In genomic region chr1:26900001-26900814, GRCh38 we compare ENCODE assay signal across 1 cellular context.
TF ChIP-seq lines count a peak whose summit lies in the region.

GPATCH3 (minus strand) TSS chr1:26900467; CDS start chr1:26900442, 25 bp downstream.

TF ChIP-seq in HepG2, 621 proteins besides CTCF, POLR2A, EP300 and RAD21 (continued from another document and continues in another):
- TF ChIP-seq ZBTB49 (CRISPR knock-in tag; IDR thresholded peaks at IDR 0.05; ENCODE audit: borderline replicate concordance) (peak; percentile 51; the same call in 1 of the 2 replicates), ZNF619 (CRISPR knock-in tag; IDR thresholded peaks at IDR 0.05) (no peak), SIX4 (CRISPR knock-in tag; IDR thresholded peaks at IDR 0.05) (peak; percentile 58; the same call in 1 of the 2 replicates), SPEN (CRISPR knock-in tag; IDR thresholded peaks at IDR 0.05; ENCODE audit: low read depth) (peak; percentile 93), HMG20A (CRISPR knock-in tag; IDR thresholded peaks at IDR 0.05; ENCODE audit: borderline replicate concordance) (no peak), ZNF788 (CRISPR knock-in tag; IDR thresholded peaks at IDR 0.05; ENCODE audit: borderline replicate concordance) (peak; percentile 94), AHDC1 (CRISPR knock-in tag; IDR thresholded peaks at IDR 0.05; ENCODE audit: borderline replicate concordance) (peak; percentile 37; the same call in 1 of the 2 replicates), TBL1XR1 (IDR thresholded peaks at IDR 0.05; ENCODE audit: borderline replicate concordance, low read length, partially characterized antibody) (no peak), ZNF878 (CRISPR knock-in tag; IDR thresholded peaks at IDR 0.05) (no peak), ZNF672 (CRISPR knock-in tag; IDR thresholded peaks at IDR 0.05) (no peak), ZNF329 (CRISPR knock-in tag; IDR thresholded peaks at IDR 0.05; ENCODE audit: low read depth) (no peak), ZNF530 (CRISPR knock-in tag; IDR thresholded peaks at IDR 0.05; ENCODE audit: low read depth) (no peak), CSRNP1 (CRISPR knock-in tag; IDR thresholded peaks at IDR 0.05) (peak; percentile 92), CCAR2 (optimal IDR thresholded peaks at IDR 0.05; ENCODE audit: low read depth, low read length) (no peak), ZSCAN12 (CRISPR knock-in tag; IDR thresholded peaks at IDR 0.05) (no peak), NPAS2 (CRISPR knock-in tag; IDR thresholded peaks at IDR 0.05; ENCODE audit: borderline replicate concordance) (no peak), KAT7 (CRISPR knock-in tag; IDR thresholded peaks at IDR 0.05; ENCODE audit: borderline replicate concordance) (peak; percentile 85; the same call in 1 of the 2 replicates), BRCA1 (CRISPR knock-in tag; IDR thresholded peaks at IDR 0.05) (no peak), YY1 (IDR thresholded peaks at IDR 0.05; ENCODE audit: insufficient read depth, insufficient replicate concordance, low read depth, low read length) (peak; percentile 99), ZNF691 (CRISPR knock-in tag; IDR thresholded peaks at IDR 0.05; ENCODE audit: borderline replicate concordance, low read depth) (0 out of 2 replicates have a peak, but pooled peaks have one; percentile 78), ZFP62 (CRISPR knock-in tag; IDR thresholded peaks at IDR 0.05) (no peak), GFI1 (CRISPR knock-in tag; IDR thresholded peaks at IDR 0.05; ENCODE audit: borderline replicate concordance) (peak; percentile 73; the same call in 1 of the 2 replicates), ZFP41 (CRISPR knock-in tag; IDR thresholded peaks at IDR 0.05; ENCODE audit: borderline replicate concordance) (no peak), AHR (CRISPR knock-in tag; IDR thresholded peaks at IDR 0.05) (peak; percentile 74; the same call in 1 of the 2 replicates), JARID2 (CRISPR knock-in tag; IDR thresholded peaks at IDR 0.05; ENCODE audit: insufficient replicate concordance) (peak; percentile 54), DMTF1 (CRISPR knock-in tag; IDR thresholded peaks at IDR 0.05) (no peak), HNF4A (CRISPR knock-in tag; IDR thresholded peaks at IDR 0.05) (peak; percentile 3; the same call in 1 of the 2 replicates), NBN (conservative IDR thresholded peaks at IDR 0.05) (no peak), ZGPAT (CRISPR knock-in tag; IDR thresholded peaks at IDR 0.05) (peak; percentile 93), ZNF703 (CRISPR knock-in tag; IDR thresholded peaks at IDR 0.05; ENCODE audit: borderline replicate concordance) (no peak), FOXA3 (CRISPR knock-in tag; IDR thresholded peaks at IDR 0.05) (peak; percentile 57), ZC3H13 (CRISPR knock-in tag; IDR thresholded peaks at IDR 0.05) (peak; percentile 60; the same call in 1 of the 2 replicates), ATM (IDR thresholded peaks at IDR 0.05; ENCODE audit: borderline replicate concordance) (no peak), ETV6 (CRISPR knock-in tag; conservative IDR thresholded peaks at IDR 0.05) (no peak; the same call in 1 of the 2 replicates), BCL3 (CRISPR knock-in tag; IDR thresholded peaks at IDR 0.05) (peak; percentile 78), ZNF580 (CRISPR knock-in tag; IDR thresholded peaks at IDR 0.05; ENCODE audit: borderline replicate concordance, low read depth) (peak; percentile 90; the same call in 1 of the 2 replicates), ZBTB7A (CRISPR knock-in tag; IDR thresholded peaks at IDR 0.05) (peak; percentile 18; the same call in 1 of the 2 replicates), PITX1 (CRISPR knock-in tag; IDR thresholded peaks at IDR 0.05) (no peak), ZNF747 (CRISPR knock-in tag; IDR thresholded peaks at IDR 0.05; ENCODE audit: borderline replicate concordance) (peak; percentile 41; the same call in 1 of the 2 replicates), PBX2 (CRISPR knock-in tag; IDR thresholded peaks at IDR 0.05) (no peak), NFIC (IDR thresholded peaks at IDR 0.05; ENCODE audit: low read length) (no peak; the same call in 1 of the 2 replicates), TCF7 (IDR thresholded peaks at IDR 0.05; ENCODE audit: low read depth) (no peak), JDP2 (CRISPR knock-in tag; IDR thresholded peaks at IDR 0.05; ENCODE audit: borderline replicate concordance) (no peak), ZNF782 (CRISPR knock-in tag; IDR thresholded peaks at IDR 0.05; ENCODE audit: borderline replicate concordance) (peak; percentile 71; the same call in 1 of the 2 replicates), IRF9 (CRISPR knock-in tag; IDR thresholded peaks at IDR 0.05; ENCODE audit: borderline replicate concordance) (peak; percentile 67; the same call in 1 of the 2 replicates), HOXA5 (CRISPR knock-in tag; IDR thresholded peaks at IDR 0.05) (peak; percentile 77; the same call in 1 of the 2 replicates), PRPF4 (IDR thresholded peaks at IDR 0.05; ENCODE audit: low read depth, low read length, poor library complexity, severe bottlenecking) (no peak)
